ENCODE assay signal across 8 cellular contexts in the genomic region with DNA sequence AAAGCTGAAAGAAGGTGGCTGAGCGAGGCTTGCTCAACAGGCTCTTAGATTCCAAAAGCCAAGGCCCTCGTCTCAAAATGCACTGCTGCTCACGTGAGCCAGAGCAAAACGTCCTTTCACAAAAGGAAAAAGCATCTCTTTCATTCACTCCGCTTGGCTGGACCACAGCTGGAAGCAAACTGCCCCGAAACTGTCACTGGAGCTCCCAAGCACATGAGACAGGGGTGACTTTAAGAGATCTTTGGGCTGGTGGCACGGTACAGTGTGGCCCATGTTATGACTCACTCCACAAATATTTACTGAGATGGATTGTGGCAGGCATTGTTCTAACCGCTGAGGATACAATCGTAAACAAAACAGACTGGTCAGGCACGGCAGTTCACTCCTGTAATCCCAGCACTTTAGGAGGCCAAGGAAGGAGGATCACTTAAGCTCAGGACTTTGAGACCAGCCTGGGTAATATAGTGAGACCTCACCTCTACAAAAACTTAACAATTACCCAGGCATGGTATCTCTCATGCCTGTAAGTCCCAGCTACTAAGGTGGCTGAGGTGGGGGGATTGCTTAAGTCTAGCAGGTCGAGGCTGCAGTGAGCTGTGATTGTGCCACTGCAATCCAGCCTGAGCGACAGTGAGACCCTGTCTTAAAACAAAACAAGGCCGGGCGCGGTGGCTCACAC. TPM values are rescaled to one million over a fixed set of nuclear protein-coding genes. Genes with fewer than 3 reads are reported as not detected.
A peak's percentile ranks its signal among the peaks of the same experiment; 100 is the strongest.
DNase-seq lines count a peak whose midpoint lies in the region; ATAC-seq and TF ChIP-seq lines count a peak whose summit lies in the region.

No MANE protein-coding gene starts in this region.

- H3K4me1 Mint-ChIP-seq in GM23338 (peaks cover 33% of the 10 kb centered on the region), endothelial cell (ENCODE audit: unreplicated experiment) (peaks cover 62% of the 10 kb centered on the region)

- no peaks in the 10 kb centered on the region for H3K79me2 ChIP-seq in GM23338 (replicated peaks; ENCODE audit: insufficient read depth)
- H3K79me2 ChIP-seq in PC-9 (ENCODE audit: low read depth) = peaks cover 8% of the 10 kb centered on the region; the same call in 1 of the 2 replicates

- CTCF ChIA-PET in PC-9 (lab: Charles Lee) = no interaction called here

- TF ChIP-seq CTCF in GM23338 (conservative IDR thresholded peaks at IDR 0.05; ENCODE audit: low read depth in 2 of 2) (no peak), PC-9 (conservative IDR thresholded peaks at IDR 0.05) (no peak), endothelial cell (IDR thresholded peaks at IDR 0.05; ENCODE audit: unreplicated experiment) (no peak)

- H3K36me3 Mint-ChIP-seq in GM23338 (ENCODE audit: low read depth) = peaks cover 5% of the 10 kb centered on the region; the same call in 2 of the 3 replicates
- peaks cover 8% of the 10 kb centered on the region for H3K36me3 Mint-ChIP-seq in endothelial cell (ENCODE audit: low read depth, unreplicated experiment)

- POLR2A ChIA-PET in PC-9 (lab: Charles Lee; ENCODE audit: unreplicated experiment) = interaction anchor here (0.6 to 0.7 kb wide), 3 partner anchors 51 to 290 kb away, joined by 3 to 6 read pairs (median 5); partner anchors contain the start of gene KDELR3

- H3F3A ChIP-seq in GM23338 (replicated peaks; ENCODE audit: low read depth) = peaks cover 8% of the 10 kb centered on the region; the same call in 1 of the 2 replicates
- peaks cover 68% of the 10 kb centered on the region for H3F3A ChIP-seq in PC-9 (ENCODE audit: insufficient read depth, low read depth)

- no peaks in the 10 kb centered on the region for H3K27me3 ChIP-seq in GM23338 (ENCODE audit: insufficient read depth)
- H3K27me3 ChIP-seq in PC-9 (ENCODE audit: insufficient read depth, low read depth) = no peaks in the 10 kb centered on the region
- H3K27me3 ChIP-seq in mucosa of stomach (ENCODE audit: control insufficient read depth, insufficient read depth, low read length) = no peaks in the 10 kb centered on the region

- ATAC-seq in GM23338 (no peak), HG02840 (IDR thresholded peaks at IDR 0.05; ENCODE audit: low FRiP score, unreplicated experiment) (no peak), HG03571 (IDR thresholded peaks at IDR 0.05; ENCODE audit: unreplicated experiment) (no peak), GM19324 (IDR thresholded peaks at IDR 0.05; ENCODE audit: low FRiP score, unreplicated experiment) (no peak)

- DNase-seq in GM23338 (ENCODE audit: low spot score) (peak; percentile 33), PC-9 (peak; percentile 82 to 97), endothelial cell (ENCODE audit: low spot score) (no peak), NCI-H1105 (lab: John Stamatoyannopoulos, UW) (no peak)

- H3K4me1 ChIP-seq in GM23338 (ENCODE audit: insufficient read depth) = peaks cover 15% of the 10 kb centered on the region
- H3K4me1 ChIP-seq in PC-9 (replicated peaks; ENCODE audit: insufficient read depth) = peaks cover 71% of the 10 kb centered on the region
- peaks cover 50% of the 10 kb centered on the region for H3K4me1 ChIP-seq in mucosa of stomach (ENCODE audit: control insufficient read depth, insufficient read depth, low read length)

- H3K4me3 ChIP-seq in GM23338 = no peak overlapping the region
- peak overlapping the region; percentile 1; the same call in 1 of the 2 replicates for H3K4me3 ChIP-seq in PC-9
- H3K4me3 ChIP-seq in mucosa of stomach (ENCODE audit: low read length) = no peak overlapping the region

- H3K9me3 ChIP-seq in PC-9 (ENCODE audit: insufficient read depth, low read depth) = no peaks in the 10 kb centered on the region
- no peaks in the 10 kb centered on the region for H3K9me3 ChIP-seq in mucosa of stomach (ENCODE audit: control insufficient read depth, low read length)

- no peak overlapping the region for H3K4me2 ChIP-seq in GM23338
- H3K4me2 ChIP-seq in PC-9 = peak overlapping the region; percentile 69

- H3K27ac Mint-ChIP-seq in GM23338 (peak overlapping the region; percentile 63), endothelial cell (ENCODE audit: unreplicated experiment) (peak overlapping the region; percentile 81)

- H3K9me2 ChIP-seq in GM23338 (ENCODE audit: insufficient read depth) (no peaks in the 10 kb centered on the region), PC-9 (ENCODE audit: insufficient read depth) (no peaks in the 10 kb centered on the region)

- H2AFZ ChIP-seq in GM23338 (no peak overlapping the region), PC-9 (0 out of 2 replicates have a peak overlapping the region, but pooled peaks have one; percentile 0)

- no peak overlapping the region for H3K4me3 Mint-ChIP-seq in GM23338
- no peak overlapping the region for H3K4me3 Mint-ChIP-seq in endothelial cell (ENCODE audit: unreplicated experiment)

- H3K36me3 ChIP-seq in GM23338 (ENCODE audit: insufficient read depth) (no peaks in the 10 kb centered on the region), PC-9 (ENCODE audit: low read depth) (no peaks in the 10 kb centered on the region), mucosa of stomach (ENCODE audit: control insufficient read depth, insufficient read depth, low read length) (no peaks in the 10 kb centered on the region)

- H3K27me3 Mint-ChIP-seq in GM23338 (ENCODE audit: insufficient read depth, low read depth, poor library complexity) = peaks cover 20% of the 10 kb centered on the region
- H3K27me3 Mint-ChIP-seq in endothelial cell (ENCODE audit: unreplicated experiment) = peaks cover 17% of the 10 kb centered on the region

- H3K9ac ChIP-seq in mucosa of stomach (ENCODE audit: low read length) = peak overlapping the region; percentile 63

- BruUV-seq in PC-9 (replicated peaks; lab: Mats Ljungman, UMichigan) = no TSS peak

- H3K27ac ChIP-seq in GM23338 (ENCODE audit: low read depth) (peak overlapping the region; percentile 66; the same call in 1 of the 2 replicates), PC-9 (peak overlapping the region; percentile 90)

- H3K9me3 Mint-ChIP-seq in GM23338 (no peaks in the 10 kb centered on the region; the same call in 2 of the 3 replicates), endothelial cell (ENCODE audit: unreplicated experiment) (no peaks in the 10 kb centered on the region)

- no peaks in the 10 kb centered on the region for H4K20me1 ChIP-seq in GM23338 (replicated peaks; ENCODE audit: insufficient read depth)
- no peaks in the 10 kb centered on the region for H4K20me1 ChIP-seq in PC-9 (ENCODE audit: insufficient read depth)

- intact Hi-C loops in PC-9 (cut with micrococcal nuclease; ENCODE audit: unreplicated experiment) = no loop called here

TF ChIP-seq in GM23338, 12 proteins besides CTCF, POLR2A, EP300 and RAD21:
- no peak for TF ChIP-seq EZH2 (IDR thresholded peaks at IDR 0.05; ENCODE audit: low read depth, unreplicated experiment)
- TF ChIP-seq REST (IDR thresholded peaks at IDR 0.05; ENCODE audit: unreplicated experiment) = no peak

RNA-seq across cellular contexts. Expression of gene PLA2G6, which starts 3.6 kb away (rescaled TPM):
- 6.3 and 12.6 TPM in 2 replicates for total RNA-seq in GM23338 (2014; rRNA removed; shearing (Covaris generic))
- 4.5 and 5.8 TPM in 2 replicates for polyA plus RNA-seq in GM23338 (2016; fragmentation: Nextera tagmentation; extraction: Ambion mirVana)
- 39.8 and 45.6 TPM in 2 replicates for total RNA-seq in PC-9 (2021)
- total RNA-seq in endothelial cell (ENCODE audit: unreplicated experiment) = 22.5 TPM

RNA-seq across cellular contexts. Expression of gene MAFF, which starts 23.7 kb away (rescaled TPM):
- total RNA-seq in GM23338 (2014; rRNA removed; shearing (Covaris generic)) = 7.7 and 8.9 TPM in 2 replicates
- polyA plus RNA-seq in GM23338 (2016; fragmentation: Nextera tagmentation; extraction: Ambion mirVana) = 2.2 and 2.3 TPM in 2 replicates
- total RNA-seq in PC-9 (2021) (27.9 and 41.8 TPM in 2 replicates), endothelial cell (ENCODE audit: unreplicated experiment) (3.5 TPM)

Comparison
In these comparisons a context has a peak if more than half of its experiments do, and no peak if none do; other contexts are left out.
1. DNase-seq: peak in GM23338 (single experiment) and PC-9 (2 of 2); none in endothelial cell (single experiment) and NCI-H1105 (single experiment).